Comparison of ENCODE assay signal across 8 cellular contexts in genomic region chr2:225041871-225042799, GRCh38. TPM values are rescaled to one million over a fixed set of nuclear protein-coding genes. Genes with fewer than 3 reads are reported as not detected.
DNase-seq lines count a peak whose midpoint lies in the region; ATAC-seq and TF ChIP-seq lines count a peak whose summit lies in the region.

Gene DOCK10 (minus strand): TSS chr2:225042468. CDS start chr2:225042374, 94 bp downstream.

- H3K4me1 ChIP-seq in OCI-LY1 (ENCODE audit: insufficient read depth, low read length, severe bottlenecking) (no peaks in the 10 kb centered on the region), foreskin keratinocyte (no peaks in the 10 kb centered on the region), neuronal stem cell (ENCODE audit: control insufficient read depth in 2 of 2, insufficient read depth in 1 of 2, low read depth in 1 of 2, low read length in 2 of 2) (peaks cover 0 to 5% of the 10 kb centered on the region in 2 donors), thymus (ENCODE audit: control insufficient read depth, insufficient read depth, low read length) (peaks cover 12% of the 10 kb centered on the region)

- no peaks in the 10 kb centered on the region for H3K9me3 ChIP-seq in OCI-LY1 (ENCODE audit: low read length)
- no peaks in the 10 kb centered on the region for H3K9me3 ChIP-seq in neuronal stem cell (replicated peaks in 1 of 2; ENCODE audit: control insufficient read depth in 2 of 2, insufficient read depth in 1 of 2, low read depth in 1 of 2, low read length in 2 of 2)
- no peaks in the 10 kb centered on the region for H3K9me3 ChIP-seq in thymus (ENCODE audit: control insufficient read depth)

- H2BK12ac ChIP-seq in neuronal stem cell (ENCODE audit: low read length): no peak within 1 kb of the TSS

- H3K9ac ChIP-seq in OCI-LY1 (ENCODE audit: low read length) (no peak within 1 kb of the TSS), neuronal stem cell (ENCODE audit: low read depth, low read length, poor library complexity) (peak within 1 kb of the TSS; percentile 66)

- no peaks in the 10 kb centered on the region for H3F3A ChIP-seq in OCI-LY1 (ENCODE audit: insufficient read depth, low read length)

- peak within 1 kb of the TSS; percentile 92 for H3K27ac Mint-ChIP-seq in activated T-helper 2 cell treated with anti-CD3 and anti-CD28 coated beads, Interferon-gamma antibody, Interleukin-2, Interleukin-4, amounts not matched to agents 10 μg/mL and 5 μg/mL and 100 μg/mL, durations not matched to agents 14 hours and 24 hours and 36 hours

- no peaks in the 10 kb centered on the region for H3K36me3 ChIP-seq in OCI-LY1 (ENCODE audit: insufficient read depth, low read length)
- H3K36me3 ChIP-seq in neuronal stem cell (replicated peaks in 1 of 2; ENCODE audit: control insufficient read depth in 2 of 2, insufficient read depth in 2 of 2, low read length in 2 of 2): no peaks in the 10 kb centered on the region
- no peaks in the 10 kb centered on the region for H3K36me3 ChIP-seq in thymus (ENCODE audit: control insufficient read depth, insufficient read depth)

- peaks cover 33% of the 10 kb centered on the region for H3K27me3 Mint-ChIP-seq in activated T-helper 2 cell treated with anti-CD3 and anti-CD28 coated beads, Interferon-gamma antibody, Interleukin-2, Interleukin-4, amounts not matched to agents 10 μg/mL and 5 μg/mL and 100 μg/mL, durations not matched to agents 14 hours and 24 hours and 36 hours (ENCODE audit: low read depth)

- H3K27ac ChIP-seq in OCI-LY1 (ENCODE audit: low read depth, low read length, poor library complexity, severe bottlenecking) (no peak within 1 kb of the TSS), foreskin keratinocyte (no peak within 1 kb of the TSS), neuronal stem cell (replicated peaks; ENCODE audit: low read length) (no peak within 1 kb of the TSS), thymus (ENCODE audit: low read depth) (peak within 1 kb of the TSS; percentile 77)

- H4K91ac ChIP-seq in neuronal stem cell (ENCODE audit: low read depth, low read length, poor library complexity): no peak within 1 kb of the TSS

- ATAC-seq in HG02840 (IDR thresholded peaks at IDR 0.05; ENCODE audit: low FRiP score, unreplicated experiment) (peak; percentile 25), foreskin keratinocyte (peak; percentile 62)

- peak within 1 kb of the TSS; percentile 86 for H3K18ac ChIP-seq in neuronal stem cell (ENCODE audit: low read length)

- H3K9me2 ChIP-seq in OCI-LY1 (ENCODE audit: low read depth, low read length): no peaks in the 10 kb centered on the region

- H3K23ac ChIP-seq in neuronal stem cell (ENCODE audit: low read depth, low read length, poor library complexity): peak within 1 kb of the TSS; percentile 61

- peaks cover 1% of the 10 kb centered on the region for H3K79me1 ChIP-seq in neuronal stem cell (ENCODE audit: low read depth, low read length)

- no peak within 1 kb of the TSS for H2BK5ac ChIP-seq in neuronal stem cell (ENCODE audit: low read length)

- H3K4me2 ChIP-seq in OCI-LY1 (ENCODE audit: low read length) (peak within 1 kb of the TSS; percentile 39), neuronal stem cell (ENCODE audit: insufficient read depth, low read length, poor library complexity, severe bottlenecking) (peak within 1 kb of the TSS; percentile 83)

- H3K36me3 Mint-ChIP-seq in activated T-helper 2 cell treated with anti-CD3 and anti-CD28 coated beads, Interferon-gamma antibody, Interleukin-2, Interleukin-4, amounts not matched to agents 10 μg/mL and 5 μg/mL and 100 μg/mL, durations not matched to agents 14 hours and 24 hours and 36 hours (ENCODE audit: low read depth): peaks cover 29% of the 10 kb centered on the region

- no peak within 1 kb of the TSS for H3K14ac ChIP-seq in neuronal stem cell (ENCODE audit: low read length)

- no peaks in the 10 kb centered on the region for H3K9me3 Mint-ChIP-seq in activated T-helper 2 cell treated with anti-CD3 and anti-CD28 coated beads, Interferon-gamma antibody, Interleukin-2, Interleukin-4, amounts not matched to agents 10 μg/mL and 5 μg/mL and 100 μg/mL, durations not matched to agents 14 hours and 24 hours and 36 hours

- peak within 1 kb of the TSS; percentile 91 for H3K4me3 Mint-ChIP-seq in activated T-helper 2 cell treated with anti-CD3 and anti-CD28 coated beads, Interferon-gamma antibody, Interleukin-2, Interleukin-4, amounts not matched to agents 10 μg/mL and 5 μg/mL and 100 μg/mL, durations not matched to agents 14 hours and 24 hours and 36 hours (ENCODE audit: low read depth)

- H3K79me2 ChIP-seq in OCI-LY1 (ENCODE audit: insufficient read depth, low read length): no peaks in the 10 kb centered on the region

- H2AFZ ChIP-seq in OCI-LY1 (ENCODE audit: low read length): no peak within 1 kb of the TSS
- peak within 1 kb of the TSS; percentile 97 for H2AFZ ChIP-seq in neuronal stem cell (ENCODE audit: low read length)

- H2AK5ac ChIP-seq in neuronal stem cell (ENCODE audit: low read depth, low read length): peak within 1 kb of the TSS; percentile 54

- H3K4ac ChIP-seq in neuronal stem cell (ENCODE audit: low read length): no peak within 1 kb of the TSS

- H3K4me1 Mint-ChIP-seq in activated T-helper 2 cell treated with anti-CD3 and anti-CD28 coated beads, Interferon-gamma antibody, Interleukin-2, Interleukin-4, amounts not matched to agents 10 μg/mL and 5 μg/mL and 100 μg/mL, durations not matched to agents 14 hours and 24 hours and 36 hours (ENCODE audit: low read depth): peaks cover 54% of the 10 kb centered on the region

- no peaks in the 10 kb centered on the region for H4K20me1 ChIP-seq in OCI-LY1 (ENCODE audit: insufficient read depth, low read length)

- H3K4me3 ChIP-seq in OCI-LY1 (ENCODE audit: low read depth, low read length, poor library complexity, severe bottlenecking): peak within 1 kb of the TSS; percentile 39
- peak within 1 kb of the TSS; percentile 53 to 87 for H3K4me3 ChIP-seq in neuronal stem cell (ENCODE audit: low read length in 2 of 2)
- peak within 1 kb of the TSS; percentile 70 for H3K4me3 ChIP-seq in thymus (ENCODE audit: low read length)

- intact Hi-C loops in activated T-helper 2 cell treated with anti-CD3 and anti-CD28 coated beads, Interferon-gamma antibody, Interleukin-2, Interleukin-4, amounts not matched to agents 10 μg/mL and 5 μg/mL and 100 μg/mL, durations not matched to agents 14 hours and 24 hours and 36 hours (cut with micrococcal nuclease): loop anchor here (1.0 to 2.0 kb wide), 6 partner anchors 12 to 156 kb away; no protein-coding TSS in a partner anchor

- H2BK120ac ChIP-seq in neuronal stem cell (ENCODE audit: low read depth, low read length): no peak within 1 kb of the TSS

- WGBS in neuronal stem cell (ENCODE audit: extremely low coverage in 2 of 2, insufficient read length in 2 of 2, insufficient replicate concordance in 1 of 2), 2 donors: no CpG with 5 or more reads among the region's 112 CpGs
- under 1% methylated on average over 112 of the region's 112 CpGs for WGBS in thymus

- H4K8ac ChIP-seq in neuronal stem cell (ENCODE audit: low read depth, low read length): no peak within 1 kb of the TSS

- DNase-seq in NCI-H2081 (lab: John Stamatoyannopoulos, UW) (peak; percentile 14 to 20), NCI-H2081 treated with DMSO at 0.1 percent for 48 hours (lab: John Stamatoyannopoulos, UW) (no peak), foreskin keratinocyte (peak in 1 of 2 donors; percentile 19), neuronal stem cell (ENCODE audit: low spot score) (peak; percentile 24)
- DNase-seq in activated T-helper 2 cell treated with anti-CD3 and anti-CD28 coated beads, Interferon-gamma antibody, Interleukin-2, Interleukin-4, amounts not matched to agents 10 μg/mL and 5 μg/mL and 100 μg/mL, durations not matched to agents 14 hours and 24 hours and 36 hours (ENCODE audit: low spot score): peak; percentile 40

- no peak within 1 kb of the TSS for H2BK15ac ChIP-seq in neuronal stem cell (ENCODE audit: low read length)

- TF ChIP-seq CTCF in OCI-LY1 (IDR thresholded peaks at IDR 0.05; ENCODE audit: low read length): no peak
- TF ChIP-seq CTCF in foreskin keratinocyte (conservative IDR thresholded peaks at IDR 0.05): peak; percentile 16

- no peaks in the 10 kb centered on the region; the same call in 1 of the 2 replicates for H3K27me3 ChIP-seq in OCI-LY1 (ENCODE audit: insufficient read depth, low read length)
- H3K27me3 ChIP-seq in foreskin keratinocyte: peaks cover 11% of the 10 kb centered on the region
- peaks cover 6 to 44% (median 43%) of the 10 kb centered on the region in 3 experiments for H3K27me3 ChIP-seq in neuronal stem cell (ENCODE audit: control insufficient read depth in 3 of 3, insufficient read depth in 3 of 3, low read depth in 1 of 3, low read length in 3 of 3)
- H3K27me3 ChIP-seq in thymus (ENCODE audit: control insufficient read depth, insufficient read depth): peaks cover 2% of the 10 kb centered on the region

RNA-seq across cellular contexts. Expression of gene DOCK10, which starts in this region (rescaled TPM):
- total RNA-seq in activated T-helper 2 cell treated with anti-CD3 and anti-CD28 coated beads, Interferon-gamma antibody, Interleukin-2, Interleukin-4, amounts not matched to agents 10 μg/mL and 5 μg/mL and 100 μg/mL, durations not matched to agents 14 hours and 24 hours and 36 hours: 100 and 107 TPM in 2 replicates
- total RNA-seq in foreskin keratinocyte: 8.7 and 9.8 TPM in 2 replicates
- polyA plus RNA-seq in foreskin keratinocyte: 1.9 and 2.3 TPM in 2 replicates
- 0.84 TPM for polyA plus RNA-seq in neuronal stem cell (2013, experiment 1 of 2)
- polyA plus RNA-seq in neuronal stem cell (2013, experiment 2 of 2): 0.79 TPM
- 16.2 TPM for polyA plus RNA-seq in thymus
